Comparison of ENCODE assay signal across 9 cellular contexts in genomic region chr2:43402452-43402937, GRCh38.
A peak's percentile ranks its signal among the peaks of the same experiment; 100 is the strongest.
DNase-seq lines count a peak whose midpoint lies in the region; ATAC-seq and TF ChIP-seq lines count a peak whose summit lies in the region.
"Had no signal": no experiment of that assay in that cellular context is flagged by ENCODE, and none has a peak within 500 bp of the region (broad histone marks: within the 10 kb centered on the region; RNA-seq: fewer than 3 reads in every experiment).

No MANE protein-coding gene starts in this region.

- WGBS in smooth muscle cell (ENCODE audit: low lambda C conversion rate) = 94% methylated on average over 4 of the region's 4 CpGs

- H3K4me2 ChIP-seq in Karpas-422 (ENCODE audit: low read depth, low read length, poor library complexity, severe bottlenecking) (peak overlapping the region; percentile 11), smooth muscle cell (no peak overlapping the region)

- intact Hi-C loops in posterior cingulate gyrus (cut with DNase I) = no loop called here

- peaks cover 9% of the 10 kb centered on the region for H3K4me1 Mint-ChIP-seq in activated CD4-positive, alpha-beta memory T cell treated with anti-CD3 and anti-CD28 coated beads, Interleukin-2, amount 10 ng/mL, durations not matched to agents 7 days and 5 days

- no peaks in the 10 kb centered on the region for H3K9me2 ChIP-seq in Karpas-422 (replicated peaks; ENCODE audit: insufficient read depth, low read length)

- H3K4me3 ChIP-seq in Karpas-422 (ENCODE audit: low read length) (no peak overlapping the region), smooth muscle cell (no peak overlapping the region)

- H2AFZ ChIP-seq in Karpas-422 (ENCODE audit: low read length) (no peak overlapping the region), smooth muscle cell (ENCODE audit: low read depth) (no peak overlapping the region)

- H3K27ac ChIP-seq in Karpas-422 (ENCODE audit: low read length) (peak overlapping the region; percentile 53; the same call in 1 of the 2 replicates), smooth muscle cell (ENCODE audit: low read depth) (no peak overlapping the region)

- no peaks in the 10 kb centered on the region for H3F3A ChIP-seq in smooth muscle cell (ENCODE audit: low read depth)

- H3K27me3 Mint-ChIP-seq in activated CD4-positive, alpha-beta memory T cell treated with anti-CD3 and anti-CD28 coated beads, Interleukin-2, amount 10 ng/mL, durations not matched to agents 7 days and 5 days = no peaks in the 10 kb centered on the region

- CTCF ChIA-PET in activated CD4-positive, alpha-beta memory T cell treated with anti-CD3 and anti-CD28 coated beads, Interleukin-2, amount 10 ng/mL, durations not matched to agents 7 days and 5 days (lab: Charles Lee) = interaction anchor here (1.1 kb wide), 1 partner anchor 13 kb away, joined by 3 read pairs; no protein-coding TSS in a partner anchor

- H3K9me3 ChIP-seq in Karpas-422 (ENCODE audit: low read length) (no peaks in the 10 kb centered on the region), smooth muscle cell (replicated peaks; ENCODE audit: low read depth) (no peaks in the 10 kb centered on the region)

- no peak overlapping the region for H3K4me3 Mint-ChIP-seq in activated CD4-positive, alpha-beta memory T cell treated with anti-CD3 and anti-CD28 coated beads, Interleukin-2, amount 10 ng/mL, durations not matched to agents 7 days and 5 days

- no peaks in the 10 kb centered on the region for H3K79me2 ChIP-seq in Karpas-422 (ENCODE audit: low read length)
- H3K79me2 ChIP-seq in smooth muscle cell (ENCODE audit: low read depth) = no peaks in the 10 kb centered on the region

- no peaks in the 10 kb centered on the region for H4K20me1 ChIP-seq in Karpas-422 (ENCODE audit: insufficient read depth, low read depth, low read length)
- H4K20me1 ChIP-seq in smooth muscle cell (ENCODE audit: low read depth) = no peaks in the 10 kb centered on the region

- H3K27ac Mint-ChIP-seq in activated CD4-positive, alpha-beta memory T cell treated with anti-CD3 and anti-CD28 coated beads, Interleukin-2, amount 10 ng/mL, durations not matched to agents 7 days and 5 days = no peak overlapping the region

- peaks cover 56% of the 10 kb centered on the region for H3K4me1 ChIP-seq in Karpas-422 (ENCODE audit: low read length)
- H3K4me1 ChIP-seq in smooth muscle cell (ENCODE audit: low read depth) = no peaks in the 10 kb centered on the region

- DNase-seq in Karpas-422 = no peak
- DNase-seq in posterior cingulate gyrus = peak in 8 of 10 donors; percentile 21 to 92 (median 50)
- no peak for DNase-seq in smooth muscle cell (lab: John Stamatoyannopoulos, UW; ENCODE audit: unreplicated experiment)
- no peak for DNase-seq in NCI-H1105 treated with DMSO at 0.1 percent for 48 hours (lab: John Stamatoyannopoulos, UW)
- DNase-seq in activated CD4-positive, alpha-beta memory T cell treated with anti-CD3 and anti-CD28 coated beads, Interleukin-2, amount 10 ng/mL, durations not matched to agents 7 days and 5 days = no peak
- no peak for DNase-seq in NCI-H1417 (lab: John Stamatoyannopoulos, UW)
- DNase-seq: effector CD4-positive, alpha-beta T cell had no signal

- H3K36me3 Mint-ChIP-seq in activated CD4-positive, alpha-beta memory T cell treated with anti-CD3 and anti-CD28 coated beads, Interleukin-2, amount 10 ng/mL, durations not matched to agents 7 days and 5 days (ENCODE audit: low read depth) = peaks cover 7% of the 10 kb centered on the region

- POLR2A ChIA-PET in activated CD4-positive, alpha-beta memory T cell treated with anti-CD3 and anti-CD28 coated beads, Interleukin-2, amount 10 ng/mL, durations not matched to agents 7 days and 5 days (lab: Charles Lee) = interaction anchor here (0.9 kb wide), 1 partner anchor 22 kb away, joined by 3 read pairs; no protein-coding TSS in a partner anchor

- ATAC-seq in GM19035 (IDR thresholded peaks at IDR 0.05; ENCODE audit: unreplicated experiment) (peak; percentile 52), HG02623 (IDR thresholded peaks at IDR 0.05; ENCODE audit: unreplicated experiment) (peak; percentile 67)

- H3K9ac ChIP-seq in Karpas-422 (ENCODE audit: low read length) = no peak overlapping the region
- H3K9ac ChIP-seq in smooth muscle cell (ENCODE audit: low read depth) = no peak overlapping the region

- H3K27me3 ChIP-seq in Karpas-422 (ENCODE audit: low read length) (no peaks in the 10 kb centered on the region), smooth muscle cell (ENCODE audit: low read depth) (no peaks in the 10 kb centered on the region)

- H3K36me3 ChIP-seq in Karpas-422 (ENCODE audit: insufficient read depth, low read length) (no peaks in the 10 kb centered on the region), smooth muscle cell (ENCODE audit: low read depth) (no peaks in the 10 kb centered on the region)

- no peaks in the 10 kb centered on the region for H3K9me3 Mint-ChIP-seq in activated CD4-positive, alpha-beta memory T cell treated with anti-CD3 and anti-CD28 coated beads, Interleukin-2, amount 10 ng/mL, durations not matched to agents 7 days and 5 days

- TF ChIP-seq CTCF in smooth muscle cell (IDR thresholded peaks at IDR 0.05; ENCODE audit: borderline replicate concordance, insufficient read depth, poor library complexity, severe bottlenecking) = no peak

Comparison
In these comparisons a context has a peak if more than half of its experiments do, and no peak if none do; other contexts are left out.
1. DNase-seq: peak in posterior cingulate gyrus (8 of 10); none in Karpas-422 (single experiment), smooth muscle cell (single experiment), NCI-H1105 treated with DMSO at 0.1 percent for 48 hours (single experiment), activated CD4-positive, alpha-beta memory T cell treated with anti-CD3 and anti-CD28 coated beads, Interleukin-2, amount 10 ng/mL, durations not matched to agents 7 days and 5 days (single experiment) and NCI-H1417 (0 of 3).